In the genomic region with DNA sequence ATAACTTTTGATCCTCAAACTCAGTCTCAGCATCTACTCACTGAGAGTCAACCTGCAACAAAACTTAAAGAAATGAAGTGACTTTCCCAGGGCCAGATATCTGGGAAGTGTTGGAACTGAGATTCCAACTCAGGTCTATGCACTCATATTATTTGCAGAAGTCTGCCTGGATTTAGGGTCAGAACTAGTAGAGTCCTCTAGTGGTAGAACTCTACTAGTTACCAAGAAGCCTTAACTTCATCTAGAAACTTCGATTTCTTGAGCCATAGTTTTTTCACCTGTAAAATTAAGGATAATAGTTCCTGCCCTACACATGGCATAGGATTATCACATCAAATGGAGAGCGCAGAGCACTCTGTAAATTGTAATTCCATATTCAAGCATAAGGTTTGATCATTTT, we compare ENCODE assay signal across 10 cellular contexts. TPM values are rescaled to one million over a fixed set of nuclear protein-coding genes. Genes with fewer than 3 reads are reported as not detected.
A peak's percentile ranks its signal among the peaks of the same experiment; 100 is the strongest.
DNase-seq lines count a peak whose midpoint lies in the region; ATAC-seq and TF ChIP-seq lines count a peak whose summit lies in the region.
"Had no signal": no experiment of that assay in that cellular context is flagged by ENCODE, and none has a peak within 500 bp of the region (broad histone marks: within the 10 kb centered on the region; RNA-seq: fewer than 3 reads in every experiment).

No MANE protein-coding gene starts in this region.

- intact Hi-C loops in OCI-LY7 (cut with micrococcal nuclease; ENCODE audit: unreplicated experiment) = loop anchor here (5.0 kb wide), 1 partner anchor 105 kb away; no protein-coding TSS in a partner anchor
- intact Hi-C loops in esophagus muscularis mucosa (cut with DNase I) = loop anchor here (2.0 kb wide), 1 partner anchor 106 kb away; no protein-coding TSS in a partner anchor

- H3K4me2 ChIP-seq in OCI-LY7 (ENCODE audit: low read length) = no peak overlapping the region

- no peak overlapping the region for H2AFZ ChIP-seq in OCI-LY7 (ENCODE audit: low read length)

- H3K9me3 ChIP-seq in OCI-LY7 (ENCODE audit: low read length) (no peaks in the 10 kb centered on the region), esophagus muscularis mucosa (no peaks in the 10 kb centered on the region)

- TF ChIP-seq EP300 in esophagus muscularis mucosa (IDR thresholded peaks at IDR 0.05) = no peak

- TF ChIP-seq POLR2A in esophagus muscularis mucosa (IDR thresholded peaks at IDR 0.05; ENCODE audit: low read depth) = no peak

- TF ChIP-seq CTCF in OCI-LY7 (conservative IDR thresholded peaks at IDR 0.05; ENCODE audit: low read length) (peak; percentile 63), esophagus muscularis mucosa (IDR thresholded peaks at IDR 0.05) (peak; percentile 28 to 48 (median 38)), retinal pigment epithelial cell (conservative IDR thresholded peaks at IDR 0.05; ENCODE audit: low read depth, low read length) (peak; percentile 24)

- H3K9me2 ChIP-seq in OCI-LY7 (ENCODE audit: insufficient read depth, low read length) = no peaks in the 10 kb centered on the region

- no peaks in the 10 kb centered on the region for H3K79me2 ChIP-seq in OCI-LY7 (ENCODE audit: insufficient read depth, low read depth, low read length)

- H3K36me3 ChIP-seq in OCI-LY7 (ENCODE audit: insufficient read depth, low read length) (no peaks in the 10 kb centered on the region), esophagus muscularis mucosa (no peaks in the 10 kb centered on the region)

- H4K20me1 ChIP-seq in OCI-LY7 (ENCODE audit: insufficient read depth, low read length) = no peaks in the 10 kb centered on the region

- WGBS in esophagus muscularis mucosa = 45% methylated on average over 2 of the region's 2 CpGs

- CTCF ChIA-PET in OCI-LY7 (lab: Charles Lee; ENCODE audit: unreplicated experiment) = no interaction called here

- BruUV-seq in OCI-LY7 (replicated peaks; lab: Mats Ljungman, UMichigan) = no TSS peak

- no peak for ATAC-seq in GM18511 (IDR thresholded peaks at IDR 0.05; ENCODE audit: unreplicated experiment)

- H3K27me3 ChIP-seq in esophagus muscularis mucosa = peaks cover 0 to 14% (median 0%) of the 10 kb centered on the region in 4 donors

- no peak overlapping the region for H3K4me3 ChIP-seq in OCI-LY7 (ENCODE audit: low read depth, low read length, poor library complexity, severe bottlenecking)
- H3K4me3 ChIP-seq in esophagus muscularis mucosa = no peak overlapping the region
- no peak overlapping the region for H3K4me3 ChIP-seq in retinal pigment epithelial cell (ENCODE audit: low read length)

- DNase-seq in DMS 273 (lab: John Stamatoyannopoulos, UW; ENCODE audit: unreplicated experiment) = peak; percentile 9
- DNase-seq in DMS 273 treated with DMSO at 0.1 percent for 48 hours (lab: John Stamatoyannopoulos, UW) = no peak
- peak; percentile 9 for DNase-seq in OCI-LY7 (ENCODE audit: low spot score)
- no peak for DNase-seq in esophagus muscularis mucosa (ENCODE audit: extremely low spot score)
- DNase-seq in retinal pigment epithelial cell (ENCODE audit: low read depth) = no peak
- DNase-seq in NCI-H446 (lab: John Stamatoyannopoulos, UW) = no peak
- no peak for DNase-seq in UCSD-AML1 (lab: John Stamatoyannopoulos, UW; ENCODE audit: unreplicated experiment)
- DNase-seq: 8988T; effector CD8-positive, alpha-beta T cell had no signal

- H3K27ac ChIP-seq in OCI-LY7 (ENCODE audit: low read depth, low read length, poor library complexity, severe bottlenecking) (no peak overlapping the region), esophagus muscularis mucosa (replicated peaks in 1 of 4) (no peak overlapping the region)

- H3K4me1 ChIP-seq in OCI-LY7 (ENCODE audit: insufficient read depth, low read length, poor library complexity, severe bottlenecking) = peaks cover 8% of the 10 kb centered on the region
- H3K4me1 ChIP-seq in esophagus muscularis mucosa = no peaks in the 10 kb centered on the region

- POLR2A ChIA-PET in OCI-LY7 (lab: Charles Lee) = interaction anchor here (0.6 kb wide), 1 partner anchor 519 kb away, joined by 7 read pairs; no protein-coding TSS in a partner anchor

RNA-seq across cellular contexts. Expression of a gene that starts 23.4 kb away (rescaled TPM):
- not detected in 2 replicates for total RNA-seq in OCI-LY7 (2014; rRNA removed; shearing (Covaris generic))
- total RNA-seq in OCI-LY7 (2022) = not detected in 2 replicates
- total RNA-seq in esophagus muscularis mucosa = under 1 TPM in 3 of 4 donors, not detected in 1; 0.17 to 0.52 (median 0.42) TPM

RNA-seq across cellular contexts. Expression of a gene that starts 28.2 kb away (rescaled TPM):
- not detected in 2 replicates for total RNA-seq in OCI-LY7 (2014; rRNA removed; shearing (Covaris generic))
- total RNA-seq in OCI-LY7 (2022) (not detected in 2 replicates), esophagus muscularis mucosa (not detected)

RNA-seq across cellular contexts. Expression of a gene that starts 45.1 kb away (rescaled TPM):
- total RNA-seq in OCI-LY7 (2014; rRNA removed; shearing (Covaris generic)) = not detected in 2 replicates
- total RNA-seq in OCI-LY7 (2022) = not detected in 2 replicates
- total RNA-seq in esophagus muscularis mucosa = not detected

RNA-seq across cellular contexts. Expression of a gene that starts 55.4 kb away (rescaled TPM):
- total RNA-seq in OCI-LY7 (2014; rRNA removed; shearing (Covaris generic)) = not detected in 2 replicates
- total RNA-seq in OCI-LY7 (2022) (not detected in 2 replicates), esophagus muscularis mucosa (not detected)

Comparison
In these comparisons a context has a peak if more than half of its experiments do, and no peak if none do; other contexts are left out.
1. DNase-seq: peak in DMS 273 (single experiment) and OCI-LY7 (single experiment); none in DMS 273 treated with DMSO at 0.1 percent for 48 hours (single experiment), esophagus muscularis mucosa (single experiment), retinal pigment epithelial cell (single experiment), NCI-H446 (0 of 2) and UCSD-AML1 (single experiment).
2. Peak in every context shown above with its lines, with median percentiles within 50 percentile points of each other: CTCF ChIP-seq.